Comparison of ENCODE assay signal across 8 cellular contexts in genomic region chr15:75203017-75203907, GRCh38. TPM values are rescaled to one million over a fixed set of nuclear protein-coding genes. Genes with fewer than 3 reads are reported as not detected.
DNase-seq lines count a peak whose midpoint lies in the region; ATAC-seq and TF ChIP-seq lines count a peak whose summit lies in the region.

No MANE protein-coding gene starts in this region.

- H3K4me3 ChIP-seq in PC-9 (peak overlapping the region; percentile 93), neutrophil (ENCODE audit: low read depth in 1 of 2, low read length in 1 of 2) (peak overlapping the region; percentile 99 to 100)

- H3F3A ChIP-seq in PC-9 (ENCODE audit: insufficient read depth, low read depth), result peaks cover 22% of the 10 kb centered on the region

- DNase-seq in EH (ENCODE audit: low read depth), result peak; percentile 29
- DNase-seq in PC-9, result no peak
- no peak for DNase-seq in endothelial cell (ENCODE audit: low spot score)
- DNase-seq in NCI-H146 treated with DMSO at 0.1 percent for 48 hours (lab: John Stamatoyannopoulos, UW; ENCODE audit: unreplicated experiment), result no peak
- DNase-seq in MV-4-11 (lab: John Stamatoyannopoulos, UW), result no peak

- POLR2A ChIA-PET in PC-9 (lab: Charles Lee; ENCODE audit: unreplicated experiment), result interaction anchor here (0.6 to 1.8 kb wide), 3 partner anchors 141 to 160 kb away, joined by 4 to 18 read pairs (median 4); no protein-coding TSS in a partner anchor

- peak overlapping the region; percentile 57 for H3K27ac Mint-ChIP-seq in endothelial cell (ENCODE audit: unreplicated experiment)

- H3K9me2 ChIP-seq in PC-9 (ENCODE audit: insufficient read depth), result no peaks in the 10 kb centered on the region

- no peak for ATAC-seq in GM19351 (IDR thresholded peaks at IDR 0.05; ENCODE audit: unreplicated experiment)
- no peak for ATAC-seq in GM21515 (IDR thresholded peaks at IDR 0.05; ENCODE audit: unreplicated experiment)

- peaks cover 43% of the 10 kb centered on the region for H3K4me1 ChIP-seq in PC-9 (replicated peaks; ENCODE audit: insufficient read depth)
- peaks cover 44 to 45% of the 10 kb centered on the region in 2 experiments for H3K4me1 ChIP-seq in neutrophil (ENCODE audit: control insufficient read depth in 1 of 2, insufficient read depth in 1 of 2, low read depth in 1 of 2, low read length in 1 of 2)

- peak overlapping the region; percentile 97 for H3K4me3 Mint-ChIP-seq in endothelial cell (ENCODE audit: unreplicated experiment)

- H3K9me3 ChIP-seq in PC-9 (ENCODE audit: insufficient read depth, low read depth) (no peaks in the 10 kb centered on the region), neutrophil (peaks cover 4% of the 10 kb centered on the region)

- peaks cover 53% of the 10 kb centered on the region for H4K20me1 ChIP-seq in PC-9 (ENCODE audit: insufficient read depth)

- CTCF ChIA-PET in PC-9 (lab: Charles Lee), result interaction anchor here (0.6 to 1.7 kb wide), 4 partner anchors 96 to 174 kb away, joined by 4 to 12 read pairs (median 4); no protein-coding TSS in a partner anchor

- TF ChIP-seq CTCF in PC-9 (conservative IDR thresholded peaks at IDR 0.05), result no peak
- TF ChIP-seq CTCF in endothelial cell (IDR thresholded peaks at IDR 0.05; ENCODE audit: unreplicated experiment), result no peak
- no peak for TF ChIP-seq CTCF in neutrophil (IDR thresholded peaks at IDR 0.05)

- BruUV-seq in PC-9 (replicated peaks; lab: Mats Ljungman, UMichigan), result TSS peak; percentile 38

- H3K27ac ChIP-seq in PC-9, result peak overlapping the region; percentile 97
- H3K27ac ChIP-seq in neutrophil, result peak overlapping the region; percentile 99

- H3K36me3 Mint-ChIP-seq in endothelial cell (ENCODE audit: low read depth, unreplicated experiment), result peaks cover 7% of the 10 kb centered on the region

- no peaks in the 10 kb centered on the region for H3K9me3 Mint-ChIP-seq in endothelial cell (ENCODE audit: unreplicated experiment)

- peak overlapping the region; percentile 100 for H3K4me2 ChIP-seq in PC-9

- peaks cover 68% of the 10 kb centered on the region for H3K79me2 ChIP-seq in PC-9 (ENCODE audit: low read depth)

- no peak overlapping the region for H2AFZ ChIP-seq in PC-9

- intact Hi-C loops in PC-9 (cut with micrococcal nuclease; ENCODE audit: unreplicated experiment), result loop anchor here (2.0 to 5.0 kb wide), 2 partner anchors 32 to 266 kb away; partner anchors contain the start of gene COX5A

- peaks cover 40% of the 10 kb centered on the region for H3K4me1 Mint-ChIP-seq in endothelial cell (ENCODE audit: unreplicated experiment)

- H3K27me3 ChIP-seq in PC-9 (ENCODE audit: insufficient read depth, low read depth) (no peaks in the 10 kb centered on the region), neutrophil (no peaks in the 10 kb centered on the region)

- peaks cover 17% of the 10 kb centered on the region for H3K27me3 Mint-ChIP-seq in endothelial cell (ENCODE audit: unreplicated experiment)

- H3K36me3 ChIP-seq in PC-9 (ENCODE audit: low read depth) (0 out of 2 replicates have a peak, but pooled peaks cover 7% of the 10 kb centered on the region), neutrophil (peaks cover 52% of the 10 kb centered on the region)

RNA-seq across cellular contexts. Expression of gene C15orf39, which starts 1.6 kb away (rescaled TPM):
- total RNA-seq in PC-9 (2021), result 40.8 and 41.3 TPM in 2 replicates
- total RNA-seq in endothelial cell (ENCODE audit: unreplicated experiment), result 132 TPM

RNA-seq across cellular contexts. Expression of gene GOLGA6C, which starts 54.9 kb away (rescaled TPM):
- total RNA-seq in PC-9 (2021), result not detected in 2 replicates
- not detected for total RNA-seq in endothelial cell (ENCODE audit: unreplicated experiment)
